Comparison of ENCODE assay signal across 31 cellular contexts in the genomic region with DNA sequence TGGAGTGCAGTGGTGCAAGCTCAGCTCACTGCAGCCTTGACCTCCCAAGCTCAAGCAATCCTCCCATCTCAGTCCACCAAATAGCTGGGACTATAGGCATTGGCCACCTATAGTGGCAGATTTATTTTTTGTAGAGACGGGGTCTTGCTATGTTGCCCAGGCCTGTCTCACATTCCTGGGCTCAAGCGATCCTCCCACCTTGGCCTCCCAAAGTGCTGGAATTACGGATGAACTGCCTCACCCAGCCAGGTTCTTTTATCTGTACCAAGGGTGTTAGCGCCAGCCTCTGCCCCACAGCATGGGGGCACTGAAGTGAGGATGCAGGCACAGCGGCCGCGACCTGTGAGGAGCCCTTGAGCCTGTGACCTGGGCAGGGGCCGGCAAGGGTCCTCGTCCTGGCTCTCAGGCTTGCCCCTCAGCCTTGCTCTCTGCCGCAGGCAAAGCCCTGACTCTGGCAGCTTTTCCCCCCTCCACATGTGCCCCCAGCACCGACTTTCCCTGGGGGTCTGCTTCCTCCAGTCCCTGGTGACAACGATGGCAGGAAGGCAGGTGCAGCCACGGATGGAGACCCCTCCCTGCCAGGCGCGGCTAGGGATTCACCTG. TPM values are rescaled to one million over a fixed set of nuclear protein-coding genes. Genes with fewer than 3 reads are reported as not detected.
"Had no signal": no experiment of that assay in that cellular context is flagged by ENCODE, and none has a peak within 500 bp of the region (broad histone marks: within the 10 kb centered on the region; RNA-seq: fewer than 3 reads in every experiment).

No MANE protein-coding gene starts in this region.

- ATAC-seq: activated naive CD8-positive, alpha-beta T cell treated with anti-CD3 and anti-CD28 coated beads, Interleukin-2, amount 50 U/mL, for 24 hours; activated T-cell treated with anti-CD3 and anti-CD28 coated beads, Interleukin-2, amount 50 U/mL, for 4 hours; PC-3 had no signal

- H3K27me3 ChIP-seq: MG63, Peyer's patch had no signal

- H3K36me3 ChIP-seq: MG63, Peyer's patch, WERI-Rb-1 had no signal

- FAIRE-seq: bronchial epithelial cell had no signal

- DNase-seq: activated CD4-positive, alpha-beta T cell treated with anti-CD3 and anti-CD28 coated beads, Interleukin-2, amount 10 ng/mL, durations not matched to agents 24 days and 14 days; activated CD4-positive, alpha-beta T cell treated with anti-CD3 and anti-CD28 coated beads, Interleukin-2, amount 50 U/mL, for 4 hours; activated CD8-positive, alpha-beta memory T cell treated with anti-CD3 and anti-CD28 coated beads, Interleukin-2, amount 50 U/mL, for 4 hours; activated effector memory CD4-positive, alpha-beta T cell treated with Interleukin-2 at 50 U/mL for 16 hours; activated naive CD4-positive, alpha-beta T cell treated with anti-CD3 and anti-CD28 coated beads, Interleukin-2, amount 10 ng/mL, durations not matched to agents 7 days and 5 days; activated naive CD8-positive, alpha-beta T cell treated with anti-CD3 and anti-CD28 coated beads, Interleukin-2, amount 50 U/mL, for 24 hours; activated T-cell treated with anti-CD3 and anti-CD28 coated beads for 4 hours; activated T-cell treated with anti-CD3 and anti-CD28 coated beads, Interleukin-2, amount 50 U/mL, for 4 hours; anterior cingulate cortex; central memory CD4-positive, alpha-beta T cell; Kasumi-1; KG1; MG63; MV-4-11; NCI-H1092; NCI-H1436 treated with DMSO at 0.1 percent for 48 hours; NCI-H1694 treated with DMSO at 0.1 percent for 48 hours; NCI-H2029; NCI-H345; NCI-H524 treated with DMSO at 0.1 percent for 48 hours; NCI-H748 treated with DMSO at 0.1 percent for 48 hours; NK-92 treated with Interleukin-12 subunit alpha and Interleukin-12 subunit beta, amount 100 ng/mL, for 24 hours; PC-3; Peyer's patch; Right ventricle myocardium superior; T1000; WERI-Rb-1 had no signal

- H3K9me3 ChIP-seq: Peyer's patch had no signal

- H3K4me3 ChIP-seq: MG63, Peyer's patch had no signal

- H3K27ac ChIP-seq: Peyer's patch, RWPE1 had no signal

RNA-seq across cellular contexts. Expression of a gene that starts 39.0 kb away (rescaled TPM):
- total RNA-seq: activated CD4-positive, alpha-beta T cell treated with anti-CD3 and anti-CD28 coated beads, Interleukin-2, amount 10 ng/mL, durations not matched to agents 24 days and 14 days; bronchial epithelial cell; Right ventricle myocardium superior; T-helper 1 cell treated with Interleukin-12 subunit alpha and Interleukin-12 subunit beta and Interleukin-4 antibody, amounts not matched to agents 30 ng/mL and 1 ng/mL, for 36 hours; T-helper 2 cell treated with Interferon-gamma antibody and Interleukin-4, amounts not matched to agents 100 ng/mL and 5 ng/mL, for 36 hours had no signal

RNA-seq across cellular contexts. Expression of a gene that starts 60.0 kb away (rescaled TPM):
- total RNA-seq: activated CD4-positive, alpha-beta T cell treated with anti-CD3 and anti-CD28 coated beads, Interleukin-2, amount 10 ng/mL, durations not matched to agents 24 days and 14 days; bronchial epithelial cell; PC-3; Peyer's patch; Right ventricle myocardium superior; T-helper 1 cell treated with Interleukin-12 subunit alpha and Interleukin-12 subunit beta and Interleukin-4 antibody, amounts not matched to agents 30 ng/mL and 1 ng/mL, for 36 hours; T-helper 2 cell treated with Interferon-gamma antibody and Interleukin-4, amounts not matched to agents 100 ng/mL and 5 ng/mL, for 36 hours had no signal
